ENCODE assay signal across 18 cellular contexts in genomic region chr1:224880593-224881307, GRCh38. TPM values are rescaled to one million over a fixed set of nuclear protein-coding genes. Genes with fewer than 3 reads are reported as not detected.
A peak's percentile ranks its signal among the peaks of the same experiment; 100 is the strongest.
DNase-seq lines count a peak whose midpoint lies in the region; ATAC-seq and TF ChIP-seq lines count a peak whose summit lies in the region.
"Had no signal": no experiment of that assay in that cellular context is flagged by ENCODE, and none has a peak within 500 bp of the region (broad histone marks: within the 10 kb centered on the region; RNA-seq: fewer than 3 reads in every experiment).

No MANE protein-coding gene starts in this region.

- H3K4me3 ChIP-seq in Caco-2 (ENCODE audit: low read depth, low read length) (no peak overlapping the region), HUES6 (ENCODE audit: low read depth, low read length) (peak overlapping the region; percentile 11), endodermal cell (ENCODE audit: low read length) (no peak overlapping the region), mucosa of descending colon (no peak overlapping the region)
- H3K4me3 ChIP-seq: SK-N-MC had no signal

- H3K9ac ChIP-seq in HUES6 (ENCODE audit: low read length) (no peak overlapping the region), endodermal cell (ENCODE audit: extremely low read depth, low read length, poor library complexity, severe bottlenecking) (no peak overlapping the region)

- H3K27me3 ChIP-seq in Caco-2 (replicated peaks; ENCODE audit: control insufficient read depth, insufficient read depth, low read length) (no peaks in the 10 kb centered on the region), HUES6 (ENCODE audit: control insufficient read depth, insufficient read depth, low read length) (no peaks in the 10 kb centered on the region), endodermal cell (ENCODE audit: control insufficient read depth, insufficient read depth, low read length, poor library complexity, severe bottlenecking) (no peaks in the 10 kb centered on the region)

- peaks cover 47% of the 10 kb centered on the region for H3K4me1 Mint-ChIP-seq in Caco-2 (ENCODE audit: low read depth, unreplicated experiment)
- H3K4me1 Mint-ChIP-seq in endodermal cell: peaks cover 40% of the 10 kb centered on the region
- H3K4me1 Mint-ChIP-seq in effector memory CD8-positive, alpha-beta T cell (ENCODE audit: low read depth in 2 of 2): no peaks in the 10 kb centered on the region
- H3K4me1 Mint-ChIP-seq: activated CD4-positive, alpha-beta T cell treated with anti-CD3 and anti-CD28 coated beads, Interleukin-2, amount 10 ng/mL, durations not matched to agents 24 days and 14 days had no signal

- H3K27me3 Mint-ChIP-seq in Caco-2 (ENCODE audit: insufficient read depth, unreplicated experiment) (no peaks in the 10 kb centered on the region), endodermal cell (ENCODE audit: insufficient read depth) (peaks cover 3% of the 10 kb centered on the region)
- peaks cover 32 to 51% of the 10 kb centered on the region in 2 donors for H3K27me3 Mint-ChIP-seq in effector memory CD8-positive, alpha-beta T cell

- no peaks in the 10 kb centered on the region; the same call in 1 of the 2 replicates for H3K36me3 ChIP-seq in Caco-2 (ENCODE audit: control insufficient read depth, insufficient read depth, low read length)
- H3K36me3 ChIP-seq in HUES6 (ENCODE audit: control insufficient read depth, insufficient read depth, low read length): no peaks in the 10 kb centered on the region
- no peaks in the 10 kb centered on the region for H3K36me3 ChIP-seq in endodermal cell (ENCODE audit: control insufficient read depth, insufficient read depth, low read length)
- H3K36me3 ChIP-seq in mucosa of descending colon (ENCODE audit: low read depth): no peaks in the 10 kb centered on the region

- intact Hi-C loops in Caco-2 (cut with micrococcal nuclease; ENCODE audit: unreplicated experiment): no loop called here
- intact Hi-C loops in mucosa of descending colon (cut with DNase I, micrococcal nuclease): no loop called here

- POLR2A ChIA-PET in Caco-2 (lab: Charles Lee): no interaction called here

- DNase-seq in Caco-2 (peak; percentile 69 to 82), endodermal cell (peak; percentile 87), mucosa of descending colon (peak in 2 of 3 donors; percentile 29 to 30), RPMI8226 (no peak)
- DNase-seq in effector memory CD8-positive, alpha-beta T cell: no peak
- DNase-seq in activated CD4-positive, alpha-beta T cell treated with anti-CD3 and anti-CD28 coated beads for 1 hour: no peak
- DNase-seq: activated CD4-positive, alpha-beta T cell treated with anti-CD3 and anti-CD28 coated beads, Interleukin-2, amount 10 ng/mL, durations not matched to agents 24 days and 14 days; activated naive CD4-positive, alpha-beta T cell; KBM-7; midbrain; NCI-H2081; NCI-H526 treated with DMSO at 0.1 percent for 48 hours; stimulated activated CD4-positive, alpha-beta T cell treated with anti-CD3 and anti-CD28 coated beads, Interleukin-2, amount 100 ng/mL, for 24 hours had no signal

- CTCF ChIA-PET in Caco-2 (lab: Charles Lee): interaction anchor here (1.0 to 1.9 kb wide), 3 partner anchors 14 to 42 kb away, joined by 3 to 6 read pairs (median 3); no protein-coding TSS in a partner anchor

- H3K9me3 ChIP-seq in Caco-2 (peaks cover 13% of the 10 kb centered on the region), HUES6 (ENCODE audit: control insufficient read depth, insufficient read depth, low read depth, low read length) (peaks cover 11% of the 10 kb centered on the region), endodermal cell (ENCODE audit: control insufficient read depth, low read length) (peaks cover 13% of the 10 kb centered on the region), mucosa of descending colon (peaks cover 9% of the 10 kb centered on the region)

- H3K4me1 ChIP-seq in Caco-2 (peaks cover 59% of the 10 kb centered on the region), HUES6 (ENCODE audit: control insufficient read depth, insufficient read depth, low read length) (peaks cover 42% of the 10 kb centered on the region), endodermal cell (ENCODE audit: control insufficient read depth, insufficient read depth, low read length) (peaks cover 7% of the 10 kb centered on the region), mucosa of descending colon (ENCODE audit: low read depth) (peaks cover 11% of the 10 kb centered on the region)

- peaks cover 15% of the 10 kb centered on the region for H3K9me3 Mint-ChIP-seq in Caco-2 (ENCODE audit: unreplicated experiment)
- peaks cover 14% of the 10 kb centered on the region for H3K9me3 Mint-ChIP-seq in endodermal cell
- peaks cover 0 to 4% of the 10 kb centered on the region in 2 donors for H3K9me3 Mint-ChIP-seq in effector memory CD8-positive, alpha-beta T cell

- ATAC-seq in mucosa of descending colon (peak; percentile 74), GM18520 (IDR thresholded peaks at IDR 0.05; ENCODE audit: unreplicated experiment) (no peak)
- no peak for ATAC-seq in effector memory CD8-positive, alpha-beta T cell (replicated peaks)
- ATAC-seq: sciatic nerve had no signal

- peak overlapping the region; percentile 2; the same call in 1 of the 2 replicates for H3K27ac ChIP-seq in HUES6 (ENCODE audit: low read depth, low read length)
- no peak overlapping the region for H3K27ac ChIP-seq in endodermal cell (ENCODE audit: low read depth, low read length)
- H3K27ac ChIP-seq: SK-N-MC had no signal

- WGBS in endodermal cell (ENCODE audit: insufficient coverage in 1 of 2, insufficient read length in 1 of 2), 2 experiments: 43 to 56% methylated on average over 6 to 8 of the region's 8 CpGs

- H3K27ac Mint-ChIP-seq in Caco-2 (ENCODE audit: unreplicated experiment) (peak overlapping the region; percentile 91), endodermal cell (peak overlapping the region; percentile 35)
- no peak overlapping the region for H3K27ac Mint-ChIP-seq in effector memory CD8-positive, alpha-beta T cell
- H3K27ac Mint-ChIP-seq: activated CD4-positive, alpha-beta T cell treated with anti-CD3 and anti-CD28 coated beads, Interleukin-2, amount 10 ng/mL, durations not matched to agents 24 days and 14 days; dendritic cell treated with granulocyte-macrophage colony-stimulating factor and Interleukin-4, amounts not matched to agents 40 ng/mL and 50 ng/mL, for 4 days had no signal

- peaks cover 4% of the 10 kb centered on the region for H3K36me3 Mint-ChIP-seq in Caco-2 (ENCODE audit: insufficient read depth, unreplicated experiment)
- peaks cover 4% of the 10 kb centered on the region for H3K36me3 Mint-ChIP-seq in endodermal cell (ENCODE audit: low read depth)
- H3K36me3 Mint-ChIP-seq in effector memory CD8-positive, alpha-beta T cell (ENCODE audit: insufficient read depth): no peaks in the 10 kb centered on the region

- no TSS peak for BruUV-seq in Caco-2 (replicated peaks; lab: Mats Ljungman, UMichigan)

- no peak for TF ChIP-seq CTCF in Caco-2 (IDR thresholded peaks at IDR 0.05; ENCODE audit: insufficient read depth in 1 of 2, low read depth in 1 of 2, low read length in 1 of 2, severe bottlenecking in 1 of 2, unreplicated experiment in 1 of 2)
- TF ChIP-seq CTCF in endodermal cell (conservative IDR thresholded peaks at IDR 0.05): no peak
- TF ChIP-seq CTCF in mucosa of descending colon (IDR thresholded peaks at IDR 0.05): no peak

- H3K4me3 Mint-ChIP-seq in Caco-2 (ENCODE audit: unreplicated experiment) (peak overlapping the region; percentile 61), endodermal cell (no peak overlapping the region)
- no peak overlapping the region for H3K4me3 Mint-ChIP-seq in effector memory CD8-positive, alpha-beta T cell
- H3K4me3 Mint-ChIP-seq: activated CD4-positive, alpha-beta T cell treated with anti-CD3 and anti-CD28 coated beads, Interleukin-2, amount 10 ng/mL, durations not matched to agents 24 days and 14 days; dendritic cell treated with granulocyte-macrophage colony-stimulating factor and Interleukin-4, amounts not matched to agents 40 ng/mL and 50 ng/mL, for 4 days had no signal

RNA-seq across cellular contexts. Expression of gene DNAH14, which starts 48.7 kb away (rescaled TPM):
- 57.3 and 63.2 TPM in 2 replicates for total RNA-seq in Caco-2 (2022)
- 10 to 100 TPM; 36.6 to 41.6 TPM for total RNA-seq in endodermal cell
- 40.1 TPM for polyA plus RNA-seq in endodermal cell (2013, experiment 1 of 2)
- 44.8 TPM for polyA plus RNA-seq in endodermal cell (2013, experiment 2 of 2)
- total RNA-seq in mucosa of descending colon: 10 to 100 TPM in 1 of 3 donors, 1 to 10 TPM in 2; 9.2 to 12.7 (median 10.0) TPM
- total RNA-seq: activated CD4-positive, alpha-beta T cell treated with anti-CD3 and anti-CD28 coated beads, Interleukin-2, amount 10 ng/mL, durations not matched to agents 24 days and 14 days had no signal

Comparison
In these comparisons a context has a peak if more than half of its experiments do, and no peak if none do; other contexts are left out.
1. DNase-seq: peak in Caco-2 (2 of 2), endodermal cell (single experiment) and mucosa of descending colon (2 of 3); none in effector memory CD8-positive, alpha-beta T cell (0 of 3), RPMI8226 (single experiment) and activated CD4-positive, alpha-beta T cell treated with anti-CD3 and anti-CD28 coated beads for 1 hour (single experiment).
2. H3K27ac Mint-ChIP-seq: peak in Caco-2 (single experiment) and endodermal cell (single experiment); none in effector memory CD8-positive, alpha-beta T cell (0 of 2).